ENCODE assay signal across 9 cellular contexts in genomic region chr1:156592158-156592909, GRCh38. TPM values are rescaled to one million over a fixed set of nuclear protein-coding genes. Genes with fewer than 3 reads are reported as not detected.
DNase-seq lines count a peak whose midpoint lies in the region; ATAC-seq, FAIRE-seq and TF ChIP-seq lines count a peak whose summit lies in the region.
"Had no signal": no experiment of that assay in that cellular context is flagged by ENCODE, and none has a peak within 500 bp of the region (broad histone marks: within the 10 kb centered on the region; RNA-seq: fewer than 3 reads in every experiment).

No MANE protein-coding gene starts in this region.

- no peaks in the 10 kb centered on the region for H3K27me3 ChIP-seq in HepG2 (ENCODE audit: control insufficient read depth in 1 of 2, insufficient read depth in 2 of 2, low read length in 2 of 2)
- H3K27me3 ChIP-seq in tibial nerve = no peaks in the 10 kb centered on the region

- no peak for DNase-seq in activated T-cell treated with anti-CD3 and anti-CD28 coated beads, Interleukin-2, amount 50 U/mL, for 24 hours
- DNase-seq in activated T-cell treated with anti-CD3 and anti-CD28 coated beads for 4 hours (no peak), HepG2 (ENCODE audit: low spot score) (no peak), tibial nerve (ENCODE audit: low spot score in 2 of 2) (no peak), GOT3 (lab: John Stamatoyannopoulos, UW) (no peak)

- no peaks in the 10 kb centered on the region for H3K27me3 Mint-ChIP-seq in activated T-cell treated with anti-CD3 and anti-CD28 coated beads, Interleukin-2, amount 50 U/mL, for 24 hours

- H3K36me3 ChIP-seq in HepG2 (replicated peaks in 1 of 2; ENCODE audit: control insufficient read depth in 1 of 2, insufficient read depth in 2 of 2, low read length in 2 of 2) = peaks cover 3 to 34% of the 10 kb centered on the region in 2 experiments
- peaks cover 0 to 46% (median 9%) of the 10 kb centered on the region in 3 donors for H3K36me3 ChIP-seq in tibial nerve

- 64% methylated on average over 11 of the region's 16 CpGs for WGBS in HepG2 (ENCODE audit: low lambda C conversion rate)
- 42 to 47% methylated on average over 15 to 16 of the region's 16 CpGs for WGBS in tibial nerve, 2 donors

- BruUV-seq in HepG2 (replicated peaks; lab: Mats Ljungman, UMichigan) = TSS peak; percentile 58

- peak overlapping the region; percentile 92 for H3K4me2 ChIP-seq in HepG2 (ENCODE audit: low read depth, low read length)

- CTCF ChIA-PET in HepG2 (lab: Yijun Ruan, JAX; ENCODE audit: low intra/inter-chr PET ratio, low total read pairs) = no interaction called here

- in situ Hi-C loops in HepG2 (cut with HindIII; ENCODE audit: extremely low pct_ligation_motif_present, low pct_unique_long_range_greater_than_20kb) = no loop called here

- H3K4me1 ChIP-seq in HepG2 (ENCODE audit: insufficient read depth, low read length) = peaks cover 21% of the 10 kb centered on the region
- peaks cover 0 to 17% (median 10%) of the 10 kb centered on the region in 4 donors for H3K4me1 ChIP-seq in tibial nerve

- no peak for TF ChIP-seq CTCF in HepG2 (CRISPR knock-in tag; IDR thresholded peaks at IDR 0.05)
- TF ChIP-seq CTCF in tibial nerve (IDR thresholded peaks at IDR 0.05) = no peak

- TF ChIP-seq EP300 in HepG2 (IDR thresholded peaks at IDR 0.05; ENCODE audit: low read depth in 2 of 2, low read length in 2 of 2) (no peak), HepG2 (CRISPR knock-in tag; IDR thresholded peaks at IDR 0.05; ENCODE audit: borderline replicate concordance) (no peak), tibial nerve (IDR thresholded peaks at IDR 0.05) (no peak)

- H3K9me3 ChIP-seq in HepG2 (ENCODE audit: low read length) = no peaks in the 10 kb centered on the region
- H3K9me3 ChIP-seq in tibial nerve = no peaks in the 10 kb centered on the region

- peaks cover 33% of the 10 kb centered on the region for H3K4me1 Mint-ChIP-seq in activated T-cell treated with anti-CD3 and anti-CD28 coated beads, Interleukin-2, amount 50 U/mL, for 24 hours (ENCODE audit: low read depth)

- TF ChIP-seq RAD21 in HepG2 (CRISPR knock-in tag; IDR thresholded peaks at IDR 0.05) = no peak

- no peak overlapping the region for H2AFZ ChIP-seq in HepG2 (ENCODE audit: low read length)

- peak overlapping the region; percentile 95 for H3K27ac Mint-ChIP-seq in activated T-cell treated with anti-CD3 and anti-CD28 coated beads, Interleukin-2, amount 50 U/mL, for 24 hours

- POLR2A ChIA-PET in HepG2 (lab: Yijun Ruan, JAX) = interaction anchor here (1.0 to 2.3 kb wide), 7 partner anchors 9 to 135 kb away, joined by 3 to 36 read pairs (median 8); partner anchors contain the start of gene GPATCH4

- ATAC-seq in HepG2 (peak; percentile 50; the same call in 2 of the 3 replicates), HG02981 (IDR thresholded peaks at IDR 0.05; ENCODE audit: unreplicated experiment) (no peak), HG03354 (IDR thresholded peaks at IDR 0.05; ENCODE audit: poor library complexity, severe bottlenecking, unreplicated experiment) (no peak)

- peak overlapping the region; percentile 87 for H3K9ac ChIP-seq in HepG2 (ENCODE audit: insufficient read depth, low read depth, low read length)

- intact Hi-C loops in HepG2 (cut with micrococcal nuclease; ENCODE audit: unreplicated experiment) = no loop called here

- no peak for FAIRE-seq in HepG2 (lab: Jason Lieb, UNC)
- FAIRE-seq: colon had no signal

- H3K4me3 Mint-ChIP-seq in activated T-cell treated with anti-CD3 and anti-CD28 coated beads, Interleukin-2, amount 50 U/mL, for 24 hours = peak overlapping the region; percentile 85

- H3K79me2 ChIP-seq in HepG2 (ENCODE audit: insufficient read depth, low read length) = peaks cover 3% of the 10 kb centered on the region

- H4K20me1 ChIP-seq in HepG2 (ENCODE audit: insufficient read depth, low read length) = no peaks in the 10 kb centered on the region

- peaks cover 51% of the 10 kb centered on the region for H3K36me3 Mint-ChIP-seq in activated T-cell treated with anti-CD3 and anti-CD28 coated beads, Interleukin-2, amount 50 U/mL, for 24 hours (ENCODE audit: low read depth)

- TF ChIP-seq POLR2A in HepG2 (IDR thresholded peaks at IDR 0.05; ENCODE audit: insufficient read depth in 1 of 2, low read depth in 2 of 2, low read length in 2 of 2) = peak in 1 of 2 experiments; percentile 23; a peak in 2 of 4 replicates
- TF ChIP-seq POLR2A in tibial nerve (IDR thresholded peaks at IDR 0.05) = no peak

- no peaks in the 10 kb centered on the region for H3K9me3 Mint-ChIP-seq in activated T-cell treated with anti-CD3 and anti-CD28 coated beads, Interleukin-2, amount 50 U/mL, for 24 hours

- H3K27ac ChIP-seq in angular gyrus (ENCODE audit: low read depth, low read length) (peak overlapping the region; percentile 87), HepG2 (ENCODE audit: extremely low read length, insufficient read depth, low read length) (peak overlapping the region; percentile 68), tibial nerve (peak overlapping the region; percentile 72 to 90 (median 87))

- H3K4me3 ChIP-seq in HepG2 (replicated peaks in 1 of 3; ENCODE audit: insufficient read depth in 1 of 3, low read depth in 2 of 3, low read length in 3 of 3) (peak overlapping the region; percentile 73 to 86 (median 81); a peak in 5 of 6 replicates), tibial nerve (peak overlapping the region; percentile 66 to 92 (median 71))

RNA-seq across cellular contexts. Expression of gene NAXE, which starts 0.8 kb away (rescaled TPM):
- 37.9 and 59.4 TPM in 2 replicates for total RNA-seq in HepG2 (2016; rRNA removed; fragmentation: Illumina TruSeq; extraction: Trizol)
- 69.0 and 80.5 TPM in 2 replicates for total RNA-seq in HepG2 (2016; cell fraction: cytosol; rRNA removed; fragmentation: Illumina TruSeq; extraction: Trizol; ENCODE audit: low read depth)
- 32.9 and 62.3 TPM in 2 replicates for total RNA-seq in HepG2 (2016; cell fraction: insoluble cytoplasmic fraction; rRNA removed; fragmentation: Illumina TruSeq; extraction: Trizol)
- 57.8 and 70.5 TPM in 2 replicates for total RNA-seq in HepG2 (2016; cell fraction: membrane; rRNA removed; fragmentation: Illumina TruSeq; extraction: Trizol)
- total RNA-seq in HepG2 (2016; cell fraction: nucleus; rRNA removed; fragmentation: Illumina TruSeq; extraction: Trizol) = 36.6 and 46.8 TPM in 2 replicates
- 35.0 and 39.4 TPM in 2 replicates for polyA plus RNA-seq in HepG2 (2011; rRNA removed)
- 44.6 and 54.4 TPM in 2 replicates for polyA plus RNA-seq in HepG2 (2011; cell fraction: cytosol; rRNA removed)
- 28.8 and 37.7 TPM in 2 replicates for polyA plus RNA-seq in HepG2 (2011; cell fraction: nucleus; rRNA removed)
- 37.1 and 42.0 TPM in 2 replicates for polyA plus RNA-seq in HepG2 (2012)
- 109 and 132 TPM in 2 replicates for polyA plus RNA-seq in HepG2 (2016; cell fraction: cytosol; fragmentation: Illumina TruSeq; extraction: Trizol; ENCODE audit: low read depth)
- polyA plus RNA-seq in HepG2 (2016; cell fraction: insoluble cytoplasmic fraction; fragmentation: Illumina TruSeq; extraction: Trizol; ENCODE audit: low read depth) = 38.4 and 48.9 TPM in 2 replicates
- 78.1 and 86.6 TPM in 2 replicates for polyA plus RNA-seq in HepG2 (2016; cell fraction: membrane; fragmentation: Illumina TruSeq; extraction: Trizol; ENCODE audit: low read depth)
- 64.6 and 71.1 TPM in 2 replicates for polyA plus RNA-seq in HepG2 (2016; cell fraction: nucleus; fragmentation: Illumina TruSeq; extraction: Trizol; ENCODE audit: insufficient read depth, low read depth)
- polyA minus RNA-seq in HepG2 (2011; rRNA and poly(A)+ RNA removed; ENCODE audit: low replicate concordance) = 43.3 and 215 TPM in 2 replicates
- 15.2 and 16.5 TPM in 2 replicates for polyA minus RNA-seq in HepG2 (2011; cell fraction: cytosol; rRNA and poly(A)+ RNA removed)
- polyA minus RNA-seq in HepG2 (2011; cell fraction: nucleus; rRNA and poly(A)+ RNA removed) = 15.8 and 22.0 TPM in 2 replicates
- 100 to 1,000 TPM in 1 of 4 donors, 10 to 100 TPM in 3; 53.1 to 105 (median 82.7) TPM for total RNA-seq in tibial nerve

RNA-seq across cellular contexts. Expression of gene GPATCH4, which starts 8.9 kb away (rescaled TPM):
- total RNA-seq in HepG2 (2016; rRNA removed; fragmentation: Illumina TruSeq; extraction: Trizol) (37.9 and 43.4 TPM in 2 replicates), tibial nerve (10 to 100 TPM; 22.2 to 44.4 (median 29.6) TPM)
- 7.3 and 7.7 TPM in 2 replicates for total RNA-seq in HepG2 (2016; cell fraction: cytosol; rRNA removed; fragmentation: Illumina TruSeq; extraction: Trizol; ENCODE audit: low read depth)
- total RNA-seq in HepG2 (2016; cell fraction: insoluble cytoplasmic fraction; rRNA removed; fragmentation: Illumina TruSeq; extraction: Trizol) = 37.1 and 46.1 TPM in 2 replicates
- 22.7 and 24.7 TPM in 2 replicates for total RNA-seq in HepG2 (2016; cell fraction: membrane; rRNA removed; fragmentation: Illumina TruSeq; extraction: Trizol)
- 36.6 and 38.1 TPM in 2 replicates for total RNA-seq in HepG2 (2016; cell fraction: nucleus; rRNA removed; fragmentation: Illumina TruSeq; extraction: Trizol)
- 19.2 and 20.0 TPM in 2 replicates for polyA plus RNA-seq in HepG2 (2011; rRNA removed)
- 13.1 and 21.0 TPM in 2 replicates for polyA plus RNA-seq in HepG2 (2011; cell fraction: cytosol; rRNA removed)
- polyA plus RNA-seq in HepG2 (2011; cell fraction: nucleus; rRNA removed) = 13.5 and 17.3 TPM in 2 replicates
- 26.6 and 33.5 TPM in 2 replicates for polyA plus RNA-seq in HepG2 (2012)
- 11.1 and 11.2 TPM in 2 replicates for polyA plus RNA-seq in HepG2 (2016; cell fraction: cytosol; fragmentation: Illumina TruSeq; extraction: Trizol; ENCODE audit: low read depth)
- 79.1 and 79.7 TPM in 2 replicates for polyA plus RNA-seq in HepG2 (2016; cell fraction: insoluble cytoplasmic fraction; fragmentation: Illumina TruSeq; extraction: Trizol; ENCODE audit: low read depth)
- polyA plus RNA-seq in HepG2 (2016; cell fraction: membrane; fragmentation: Illumina TruSeq; extraction: Trizol; ENCODE audit: low read depth) = 22.9 and 25.6 TPM in 2 replicates
- 59.3 and 65.1 TPM in 2 replicates for polyA plus RNA-seq in HepG2 (2016; cell fraction: nucleus; fragmentation: Illumina TruSeq; extraction: Trizol; ENCODE audit: insufficient read depth, low read depth)
- polyA minus RNA-seq in HepG2 (2011; rRNA and poly(A)+ RNA removed; ENCODE audit: low replicate concordance) = 24.3 and 141 TPM in 2 replicates
- polyA minus RNA-seq in HepG2 (2011; cell fraction: cytosol; rRNA and poly(A)+ RNA removed) = 9.7 and 9.9 TPM in 2 replicates
- 46.1 and 51.0 TPM in 2 replicates for polyA minus RNA-seq in HepG2 (2011; cell fraction: nucleus; rRNA and poly(A)+ RNA removed)

RNA-seq across cellular contexts. Expression of gene TTC24, which starts 12.8 kb away (rescaled TPM):
- total RNA-seq in HepG2 (2016; rRNA removed; fragmentation: Illumina TruSeq; extraction: Trizol) (0.13 and 0.15 TPM in 2 replicates), tibial nerve (not detected)
- not detected in 2 replicates for total RNA-seq in HepG2 (2016; cell fraction: cytosol; rRNA removed; fragmentation: Illumina TruSeq; extraction: Trizol; ENCODE audit: low read depth)
- total RNA-seq in HepG2 (2016; cell fraction: insoluble cytoplasmic fraction; rRNA removed; fragmentation: Illumina TruSeq; extraction: Trizol) = 0.22 and 0.37 TPM in 2 replicates
- not detected in 2 replicates for total RNA-seq in HepG2 (2016; cell fraction: membrane; rRNA removed; fragmentation: Illumina TruSeq; extraction: Trizol)
- total RNA-seq in HepG2 (2016; cell fraction: nucleus; rRNA removed; fragmentation: Illumina TruSeq; extraction: Trizol) = not detected in 2 replicates
- polyA plus RNA-seq in HepG2 (2011; rRNA removed) = 0.18 and 0.30 TPM in 2 replicates
- polyA plus RNA-seq in HepG2 (2011; cell fraction: cytosol; rRNA removed) = 0.05 and 0.11 TPM in 2 replicates
- 0.61 and 1.4 TPM in 2 replicates for polyA plus RNA-seq in HepG2 (2011; cell fraction: nucleus; rRNA removed)
- polyA plus RNA-seq in HepG2 (2012) = 0.17 TPM in 1 of 2 replicates, not detected in the other
- not detected in 2 replicates for polyA plus RNA-seq in HepG2 (2016; cell fraction: cytosol; fragmentation: Illumina TruSeq; extraction: Trizol; ENCODE audit: low read depth)
- polyA plus RNA-seq in HepG2 (2016; cell fraction: insoluble cytoplasmic fraction; fragmentation: Illumina TruSeq; extraction: Trizol; ENCODE audit: low read depth) = not detected in 2 replicates
- not detected in 2 replicates for polyA plus RNA-seq in HepG2 (2016; cell fraction: membrane; fragmentation: Illumina TruSeq; extraction: Trizol; ENCODE audit: low read depth)
- 0.60 TPM in 1 of 2 replicates, not detected in the other for polyA plus RNA-seq in HepG2 (2016; cell fraction: nucleus; fragmentation: Illumina TruSeq; extraction: Trizol; ENCODE audit: insufficient read depth, low read depth)
- 0.32 TPM in 1 of 2 replicates, not detected in the other for polyA minus RNA-seq in HepG2 (2011; rRNA and poly(A)+ RNA removed; ENCODE audit: low replicate concordance)
- not detected in 2 replicates for polyA minus RNA-seq in HepG2 (2011; cell fraction: cytosol; rRNA and poly(A)+ RNA removed)
- 0.99 TPM in 1 of 2 replicates, not detected in the other for polyA minus RNA-seq in HepG2 (2011; cell fraction: nucleus; rRNA and poly(A)+ RNA removed)

RNA-seq across cellular contexts. Expression of gene IQGAP3, which starts 20.0 kb away (rescaled TPM):
- total RNA-seq in HepG2 (2016; rRNA removed; fragmentation: Illumina TruSeq; extraction: Trizol) (6.7 and 14.1 TPM in 2 replicates), tibial nerve (1 to 10 TPM in 2 of 4 donors, under 1 TPM in 2; 0.21 to 2.4 (median 0.97) TPM)
- total RNA-seq in HepG2 (2016; cell fraction: cytosol; rRNA removed; fragmentation: Illumina TruSeq; extraction: Trizol; ENCODE audit: low read depth) = 0.97 and 2.0 TPM in 2 replicates
- total RNA-seq in HepG2 (2016; cell fraction: insoluble cytoplasmic fraction; rRNA removed; fragmentation: Illumina TruSeq; extraction: Trizol) = 6.2 and 14.6 TPM in 2 replicates
- total RNA-seq in HepG2 (2016; cell fraction: membrane; rRNA removed; fragmentation: Illumina TruSeq; extraction: Trizol) = 2.2 and 2.4 TPM in 2 replicates
- total RNA-seq in HepG2 (2016; cell fraction: nucleus; rRNA removed; fragmentation: Illumina TruSeq; extraction: Trizol) = 18.5 and 22.6 TPM in 2 replicates
- polyA plus RNA-seq in HepG2 (2011; rRNA removed) = 12.8 and 13.5 TPM in 2 replicates
- polyA plus RNA-seq in HepG2 (2011; cell fraction: cytosol; rRNA removed) = 2.4 and 3.7 TPM in 2 replicates
- 79.6 and 121 TPM in 2 replicates for polyA plus RNA-seq in HepG2 (2011; cell fraction: nucleus; rRNA removed)
- 4.8 and 7.5 TPM in 2 replicates for polyA plus RNA-seq in HepG2 (2012)
- polyA plus RNA-seq in HepG2 (2016; cell fraction: cytosol; fragmentation: Illumina TruSeq; extraction: Trizol; ENCODE audit: low read depth) = 0.44 TPM in 2 replicates
- polyA plus RNA-seq in HepG2 (2016; cell fraction: insoluble cytoplasmic fraction; fragmentation: Illumina TruSeq; extraction: Trizol; ENCODE audit: low read depth) = 3.2 and 3.8 TPM in 2 replicates
- 0.92 and 1.1 TPM in 2 replicates for polyA plus RNA-seq in HepG2 (2016; cell fraction: membrane; fragmentation: Illumina TruSeq; extraction: Trizol; ENCODE audit: low read depth)
- polyA plus RNA-seq in HepG2 (2016; cell fraction: nucleus; fragmentation: Illumina TruSeq; extraction: Trizol; ENCODE audit: insufficient read depth, low read depth) = 42.8 and 43.6 TPM in 2 replicates
- 22.3 and 62.6 TPM in 2 replicates for polyA minus RNA-seq in HepG2 (2011; rRNA and poly(A)+ RNA removed; ENCODE audit: low replicate concordance)
- polyA minus RNA-seq in HepG2 (2011; cell fraction: cytosol; rRNA and poly(A)+ RNA removed) = 4.0 and 5.7 TPM in 2 replicates
- 16.8 and 18.3 TPM in 2 replicates for polyA minus RNA-seq in HepG2 (2011; cell fraction: nucleus; rRNA and poly(A)+ RNA removed)

RNA-seq across cellular contexts. Expression of gene HAPLN2, which starts 26.9 kb away (rescaled TPM):
- not detected in 2 replicates for total RNA-seq in HepG2 (2016; rRNA removed; fragmentation: Illumina TruSeq; extraction: Trizol)
- total RNA-seq in HepG2 (2016; cell fraction: cytosol; rRNA removed; fragmentation: Illumina TruSeq; extraction: Trizol; ENCODE audit: low read depth) = not detected in 2 replicates
- not detected in 2 replicates for total RNA-seq in HepG2 (2016; cell fraction: insoluble cytoplasmic fraction; rRNA removed; fragmentation: Illumina TruSeq; extraction: Trizol)
- total RNA-seq in HepG2 (2016; cell fraction: membrane; rRNA removed; fragmentation: Illumina TruSeq; extraction: Trizol) = not detected in 2 replicates
- not detected in 2 replicates for total RNA-seq in HepG2 (2016; cell fraction: nucleus; rRNA removed; fragmentation: Illumina TruSeq; extraction: Trizol)
- 0.09 TPM in 1 of 2 replicates, not detected in the other for polyA plus RNA-seq in HepG2 (2011; rRNA removed)
- not detected in 2 replicates for polyA plus RNA-seq in HepG2 (2011; cell fraction: cytosol; rRNA removed)
- polyA plus RNA-seq in HepG2 (2011; cell fraction: nucleus; rRNA removed) = 0.40 and 0.62 TPM in 2 replicates
- 0.19 TPM in 1 of 2 replicates, not detected in the other for polyA plus RNA-seq in HepG2 (2012)
- polyA plus RNA-seq in HepG2 (2016; cell fraction: cytosol; fragmentation: Illumina TruSeq; extraction: Trizol; ENCODE audit: low read depth) = not detected in 2 replicates
- not detected in 2 replicates for polyA plus RNA-seq in HepG2 (2016; cell fraction: insoluble cytoplasmic fraction; fragmentation: Illumina TruSeq; extraction: Trizol; ENCODE audit: low read depth)
- polyA plus RNA-seq in HepG2 (2016; cell fraction: membrane; fragmentation: Illumina TruSeq; extraction: Trizol; ENCODE audit: low read depth) = not detected in 2 replicates
- not detected in 2 replicates for polyA plus RNA-seq in HepG2 (2016; cell fraction: nucleus; fragmentation: Illumina TruSeq; extraction: Trizol; ENCODE audit: insufficient read depth, low read depth)
- polyA minus RNA-seq in HepG2 (2011; rRNA and poly(A)+ RNA removed; ENCODE audit: low replicate concordance) = not detected in 2 replicates
- polyA minus RNA-seq in HepG2 (2011; cell fraction: cytosol; rRNA and poly(A)+ RNA removed) = not detected in 2 replicates
- not detected in 2 replicates for polyA minus RNA-seq in HepG2 (2011; cell fraction: nucleus; rRNA and poly(A)+ RNA removed)
- total RNA-seq in tibial nerve = 10 to 100 TPM in 2 of 4 donors, 1 to 10 TPM in 2; 1.8 to 20.3 (median 10.6) TPM
